9 cellular contexts compared by ENCODE assay signal in the genomic region with DNA sequence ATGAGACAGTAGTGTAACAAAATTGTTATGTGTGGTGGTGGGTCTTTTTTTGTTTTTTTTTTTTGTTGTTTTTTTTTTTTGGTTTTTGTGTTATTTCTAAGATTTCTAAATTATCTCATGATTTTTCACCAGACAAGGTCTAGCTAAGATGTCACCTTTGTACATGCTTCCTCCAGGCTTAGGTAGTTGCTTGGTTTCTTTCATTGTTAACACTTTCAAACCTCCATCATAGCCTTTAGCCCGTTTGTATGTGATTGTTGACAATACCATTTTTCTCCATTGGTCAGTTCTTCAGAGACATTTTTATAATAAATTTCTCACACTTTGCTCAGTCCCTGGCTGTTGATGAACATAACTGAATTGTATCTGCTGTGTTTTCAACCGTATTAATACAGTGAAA. TPM values are rescaled to one million over a fixed set of nuclear protein-coding genes. Genes with fewer than 3 reads are reported as not detected.
A peak's percentile ranks its signal among the peaks of the same experiment; 100 is the strongest.
DNase-seq lines count a peak whose midpoint lies in the region; ATAC-seq, FAIRE-seq and TF ChIP-seq lines count a peak whose summit lies in the region.
"Had no signal": no experiment of that assay in that cellular context is flagged by ENCODE, and none has a peak within 500 bp of the region (broad histone marks: within the 10 kb centered on the region; RNA-seq: fewer than 3 reads in every experiment).

No MANE protein-coding gene starts in this region.

- FAIRE-seq in bronchial epithelial cell (lab: Jason Lieb, UNC), result no peak

- H3K79me2 ChIP-seq in KMS-11 (ENCODE audit: insufficient read depth, low read depth), result peaks cover 90% of the 10 kb centered on the region

- H3K36me3 Mint-ChIP-seq in CD4-positive, CD25-positive, alpha-beta regulatory T cell, result peaks cover 31% of the 10 kb centered on the region
- peaks cover 5 to 25% (median 13%) of the 10 kb centered on the region in 5 donors for H3K36me3 Mint-ChIP-seq in naive thymus-derived CD4-positive, alpha-beta T cell

- peak overlapping the region; percentile 96 for H3K4me3 ChIP-seq in CD4-positive, CD25-positive, alpha-beta regulatory T cell (ENCODE audit: low read depth, low read length)
- H3K4me3 ChIP-seq in KMS-11 (IDR thresholded peaks at IDR 0.05; ENCODE audit: insufficient read depth, low read depth, low read length), result no peak overlapping the region
- H3K4me3 ChIP-seq in bronchial epithelial cell (ENCODE audit: low read depth, low read length), result peak overlapping the region; percentile 72
- H3K4me3 ChIP-seq in naive thymus-derived CD4-positive, alpha-beta T cell (ENCODE audit: low read length), result peak overlapping the region; percentile 97
- no peak overlapping the region for H3K4me3 ChIP-seq in body of pancreas
- H3K4me3 ChIP-seq in mucosa of descending colon, result no peak overlapping the region

- no peaks in the 10 kb centered on the region for H3K9me3 ChIP-seq in CD4-positive, CD25-positive, alpha-beta regulatory T cell (ENCODE audit: control insufficient read depth in 2 of 2, low read length in 2 of 2)
- no peaks in the 10 kb centered on the region for H3K9me3 ChIP-seq in naive thymus-derived CD4-positive, alpha-beta T cell (ENCODE audit: control insufficient read depth in 2 of 3, low read length in 3 of 3)
- H3K9me3 ChIP-seq in body of pancreas (no peaks in the 10 kb centered on the region), mucosa of descending colon (no peaks in the 10 kb centered on the region)

- TF ChIP-seq POLR2A in body of pancreas (IDR thresholded peaks at IDR 0.05), result no peak

- no peak for ATAC-seq in CD4-positive, CD25-positive, alpha-beta regulatory T cell (ENCODE audit: low read depth in 2 of 2)
- no peak for ATAC-seq in naive thymus-derived CD4-positive, alpha-beta T cell
- ATAC-seq in body of pancreas (no peak), mucosa of descending colon (no peak), GM18867 (IDR thresholded peaks at IDR 0.05; ENCODE audit: unreplicated experiment) (no peak)

- H3K4me1 Mint-ChIP-seq in CD4-positive, CD25-positive, alpha-beta regulatory T cell, result peaks cover 20 to 89% (median 62%) of the 10 kb centered on the region in 4 donors
- peaks cover 66 to 92% (median 83%) of the 10 kb centered on the region in 7 donors for H3K4me1 Mint-ChIP-seq in naive thymus-derived CD4-positive, alpha-beta T cell

- no peaks in the 10 kb centered on the region for H3K27me3 ChIP-seq in CD4-positive, CD25-positive, alpha-beta regulatory T cell (ENCODE audit: control insufficient read depth, insufficient read depth, low read length)
- no peaks in the 10 kb centered on the region for H3K27me3 ChIP-seq in KMS-11 (ENCODE audit: insufficient read depth, low read depth)
- no peaks in the 10 kb centered on the region for H3K27me3 ChIP-seq in bronchial epithelial cell (ENCODE audit: control insufficient read depth, insufficient read depth, low read length)
- no peaks in the 10 kb centered on the region for H3K27me3 ChIP-seq in naive thymus-derived CD4-positive, alpha-beta T cell (ENCODE audit: control insufficient read depth in 2 of 2, insufficient read depth in 2 of 2, low read length in 2 of 2)
- no peaks in the 10 kb centered on the region for H3K27me3 ChIP-seq in body of pancreas

- H3K27ac ChIP-seq in CD4-positive, CD25-positive, alpha-beta regulatory T cell (ENCODE audit: insufficient read depth, low read length, poor library complexity, severe bottlenecking), result no peak overlapping the region
- no peak overlapping the region for H3K27ac ChIP-seq in KMS-11
- no peak overlapping the region for H3K27ac ChIP-seq in naive thymus-derived CD4-positive, alpha-beta T cell (ENCODE audit: low read depth, low read length)
- H3K27ac ChIP-seq in body of pancreas, result no peak overlapping the region

- no peaks in the 10 kb centered on the region for H3K27me3 Mint-ChIP-seq in CD4-positive, CD25-positive, alpha-beta regulatory T cell
- H3K27me3 Mint-ChIP-seq in naive thymus-derived CD4-positive, alpha-beta T cell, result no peaks in the 10 kb centered on the region

- peak overlapping the region in 1 of 3 donors; percentile 98 for H3K27ac Mint-ChIP-seq in CD4-positive, CD25-positive, alpha-beta regulatory T cell
- H3K27ac Mint-ChIP-seq in naive thymus-derived CD4-positive, alpha-beta T cell, result peak overlapping the region in 1 of 9 donors; percentile 8

- no peaks in the 10 kb centered on the region for H3K36me3 ChIP-seq in CD4-positive, CD25-positive, alpha-beta regulatory T cell (ENCODE audit: control insufficient read depth, insufficient read depth, low read length)
- H3K36me3 ChIP-seq in KMS-11 (ENCODE audit: insufficient read depth), result no peaks in the 10 kb centered on the region
- H3K36me3 ChIP-seq in bronchial epithelial cell (ENCODE audit: control insufficient read depth, insufficient read depth, low read length), result no peaks in the 10 kb centered on the region
- peaks cover 0 to 13% (median 0%) of the 10 kb centered on the region in 3 experiments for H3K36me3 ChIP-seq in naive thymus-derived CD4-positive, alpha-beta T cell (ENCODE audit: control insufficient read depth in 2 of 3, insufficient read depth in 3 of 3, low read length in 3 of 3)
- H3K36me3 ChIP-seq in body of pancreas (replicated peaks in 1 of 2; ENCODE audit: insufficient read depth in 1 of 2, low read depth in 2 of 2), result no peaks in the 10 kb centered on the region
- H3K36me3 ChIP-seq in mucosa of descending colon (ENCODE audit: low read depth), result no peaks in the 10 kb centered on the region

- TF ChIP-seq CTCF in KMS-11 (conservative IDR thresholded peaks at IDR 0.05; ENCODE audit: low read depth, low read length), result no peak
- TF ChIP-seq CTCF in bronchial epithelial cell (IDR thresholded peaks at IDR 0.05; ENCODE audit: insufficient read depth, low read length, severe bottlenecking), result no peak
- TF ChIP-seq CTCF in body of pancreas (IDR thresholded peaks at IDR 0.05), result no peak
- TF ChIP-seq CTCF in mucosa of descending colon (IDR thresholded peaks at IDR 0.05), result no peak

- no peak overlapping the region for H2AFZ ChIP-seq in KMS-11 (ENCODE audit: low read depth)

- POLR2A ChIA-PET in naive thymus-derived CD4-positive, alpha-beta T cell (lab: Charles Lee), result interaction anchor here (0.7 to 0.9 kb wide), 2 partner anchors 60 to 256 kb away, joined by 4 to 5 read pairs; no protein-coding TSS in a partner anchor

- H3K9me3 Mint-ChIP-seq in CD4-positive, CD25-positive, alpha-beta regulatory T cell, result peaks cover 0 to 3% (median 0%) of the 10 kb centered on the region in 7 donors
- peaks cover 0 to 2% (median 0%) of the 10 kb centered on the region in 11 donors for H3K9me3 Mint-ChIP-seq in naive thymus-derived CD4-positive, alpha-beta T cell

- WGBS in body of pancreas, 2 donors, result 13 to 27% methylated on average over 2 of the region's 2 CpGs

- peak overlapping the region; percentile 96 for H3K4me2 ChIP-seq in KMS-11

- peaks cover 18% of the 10 kb centered on the region for H4K20me1 ChIP-seq in KMS-11 (ENCODE audit: insufficient read depth)

- CTCF ChIA-PET in naive thymus-derived CD4-positive, alpha-beta T cell (lab: Charles Lee), result interaction anchor here (1.0 kb wide), 1 partner anchor 60 kb away, joined by 5 read pairs; no protein-coding TSS in a partner anchor

- no peak for DNase-seq in CD4-positive, CD25-positive, alpha-beta regulatory T cell
- DNase-seq in bronchial epithelial cell (ENCODE audit: low read depth) (no peak), NCI-H1105 (lab: John Stamatoyannopoulos, UW) (no peak), body of pancreas (no peak), mucosa of descending colon (no peak)
- DNase-seq in naive thymus-derived CD4-positive, alpha-beta T cell, result no peak
- DNase-seq: NCI-H446 treated with DMSO at 0.1 percent for 48 hours had no signal

- H3K4me3 Mint-ChIP-seq in CD4-positive, CD25-positive, alpha-beta regulatory T cell, result peak overlapping the region; percentile 98 to 100 (median 100)
- H3K4me3 Mint-ChIP-seq in naive thymus-derived CD4-positive, alpha-beta T cell, result peak overlapping the region; percentile 96 to 100 (median 99)

- H3K9ac ChIP-seq in KMS-11, result peak overlapping the region; percentile 80; the same call in 1 of the 2 replicates

- intact Hi-C loops in naive thymus-derived CD4-positive, alpha-beta T cell (cut with micrococcal nuclease), result loop anchor here (5.0 to 10.0 kb wide), 5 partner anchors 297 to 1786 kb away; partner anchors contain the start of genes RNF152 (in 1 of the 2) and SERPINB8 (in 1 of the 2)
- intact Hi-C loops in body of pancreas (cut with DNase I) (loop anchor here (5.0 kb wide), 1 partner anchor 58 kb away; no protein-coding TSS in a partner anchor), mucosa of descending colon (cut with DNase I, micrococcal nuclease) (no loop called here)

- H3K4me1 ChIP-seq in CD4-positive, CD25-positive, alpha-beta regulatory T cell (ENCODE audit: control insufficient read depth, insufficient read depth, low read length, poor library complexity, severe bottlenecking), result peaks cover 69% of the 10 kb centered on the region
- H3K4me1 ChIP-seq in KMS-11 (ENCODE audit: low read depth, poor library complexity, severe bottlenecking), result peaks cover 34% of the 10 kb centered on the region
- peaks cover 22 to 25% of the 10 kb centered on the region in 2 donors for H3K4me1 ChIP-seq in naive thymus-derived CD4-positive, alpha-beta T cell (ENCODE audit: control insufficient read depth in 2 of 2, insufficient read depth in 2 of 2, low read length in 2 of 2)
- peaks cover 41% of the 10 kb centered on the region for H3K4me1 ChIP-seq in body of pancreas
- H3K4me1 ChIP-seq in mucosa of descending colon (ENCODE audit: low read depth), result peaks cover 15% of the 10 kb centered on the region

RNA-seq across cellular contexts. Expression of gene RELCH, which starts 2.2 kb away (rescaled TPM):
- 76.5 TPM for total RNA-seq in CD4-positive, CD25-positive, alpha-beta regulatory T cell
- 10 to 100 TPM in 1 of 4 donors, 1 to 10 TPM in 3; 7.6 to 10.0 (median 9.0) TPM for polyA plus RNA-seq in CD4-positive, CD25-positive, alpha-beta regulatory T cell
- 29.5 and 50.6 TPM in 2 replicates for total RNA-seq in bronchial epithelial cell
- 10 to 100 TPM; 51.3 to 70.8 (median 62.1) TPM for total RNA-seq in naive thymus-derived CD4-positive, alpha-beta T cell
- 10 to 100 TPM in 1 of 2 donors, 1 to 10 TPM in 1; 7.3 to 10.1 TPM for polyA plus RNA-seq in naive thymus-derived CD4-positive, alpha-beta T cell
- total RNA-seq in body of pancreas, result 10 to 100 TPM; 13.5 to 51.4 TPM
- 10 to 100 TPM; 39.0 to 60.2 (median 51.2) TPM for total RNA-seq in mucosa of descending colon

RNA-seq across cellular contexts. Expression of gene PIGN, which starts 2.4 kb away (rescaled TPM):
- total RNA-seq in CD4-positive, CD25-positive, alpha-beta regulatory T cell, result 14.0 TPM
- polyA plus RNA-seq in CD4-positive, CD25-positive, alpha-beta regulatory T cell, result 10 to 100 TPM; 11.1 to 14.6 (median 11.9) TPM
- total RNA-seq in bronchial epithelial cell (42.1 and 64.1 TPM in 2 replicates), body of pancreas (10 to 100 TPM; 22.6 to 28.7 TPM), mucosa of descending colon (10 to 100 TPM; 29.5 to 40.4 (median 36.3) TPM)
- 10 to 100 TPM; 18.2 to 29.8 (median 28.2) TPM for total RNA-seq in naive thymus-derived CD4-positive, alpha-beta T cell
- polyA plus RNA-seq in naive thymus-derived CD4-positive, alpha-beta T cell, result 10 to 100 TPM; 15.5 to 19.1 TPM

Comparison
In these comparisons a context has a peak if more than half of its experiments do, and no peak if none do; other contexts are left out.
1. H3K4me3 ChIP-seq: peak in CD4-positive, CD25-positive, alpha-beta regulatory T cell (single experiment), bronchial epithelial cell (single experiment) and naive thymus-derived CD4-positive, alpha-beta T cell (single experiment); none in KMS-11 (single experiment), body of pancreas (0 of 2) and mucosa of descending colon (single experiment).
2. intact Hi-C loops: an anchor here in naive thymus-derived CD4-positive, alpha-beta T cell (5.0 to 10.0 kb wide) and body of pancreas (5.0 kb wide); none called in mucosa of descending colon.